9 cellular contexts compared by ENCODE assay signal in genomic region chr14:21308479-21309237, GRCh38. TPM values are rescaled to one million over a fixed set of nuclear protein-coding genes. Genes with fewer than 3 reads are reported as not detected.
DNase-seq lines count a peak whose midpoint lies in the region; ATAC-seq and TF ChIP-seq lines count a peak whose summit lies in the region.
"Had no signal": no experiment of that assay in that cellular context is flagged by ENCODE, and none has a peak within 500 bp of the region (broad histone marks: within the 10 kb centered on the region; RNA-seq: fewer than 3 reads in every experiment).

No MANE protein-coding gene starts in this region.

- H3K36me3 ChIP-seq in adrenal gland (replicated peaks in 1 of 2): no peaks in the 10 kb centered on the region
- H3K36me3 ChIP-seq in left ventricle myocardium inferior: no peaks in the 10 kb centered on the region
- H3K36me3 ChIP-seq in psoas muscle (ENCODE audit: insufficient read depth in 1 of 2, low read depth in 1 of 2): no peaks in the 10 kb centered on the region
- H3K36me3 ChIP-seq in uterus: no peaks in the 10 kb centered on the region

- peak in 1 of 2 donors; percentile 66 for TF ChIP-seq POLR2A in adrenal gland (IDR thresholded peaks at IDR 0.05)
- no peak for TF ChIP-seq POLR2A in uterus (IDR thresholded peaks at IDR 0.05)

- H3K27ac ChIP-seq in adrenal gland (peak overlapping the region in 2 of 5 donors; percentile 20 to 60), left ventricle myocardium inferior (replicated peaks) (peak overlapping the region; percentile 79), psoas muscle (peak overlapping the region; percentile 52), uterus (no peak overlapping the region)

- H3K27me3 ChIP-seq in adrenal gland (no peaks in the 10 kb centered on the region), left ventricle myocardium inferior (ENCODE audit: low read depth) (no peaks in the 10 kb centered on the region), psoas muscle (ENCODE audit: insufficient read depth in 3 of 3, low read length in 2 of 3) (peaks cover 0 to 18% (median 3%) of the 10 kb centered on the region in 3 donors), uterus (peaks cover 0 to 5% of the 10 kb centered on the region in 2 donors)

- in situ Hi-C loops in SK-MEL-5 (cut with HindIII; ENCODE audit: low pct_unique_long_range_greater_than_20kb, low sequenced_read_pairs): no loop called here

- H3K9me3 ChIP-seq in adrenal gland (replicated peaks in 1 of 3): no peaks in the 10 kb centered on the region
- no peaks in the 10 kb centered on the region for H3K9me3 ChIP-seq in left ventricle myocardium inferior (replicated peaks)
- no peaks in the 10 kb centered on the region for H3K9me3 ChIP-seq in psoas muscle
- no peaks in the 10 kb centered on the region for H3K9me3 ChIP-seq in uterus

- 3 to 5% (median 4%) methylated on average over 16 of the region's 16 CpGs for WGBS in adrenal gland, 4 donors
- WGBS in psoas muscle, 3 donors: 3 to 9% (median 6%) methylated on average over 16 of the region's 16 CpGs

- peak overlapping the region in 3 of 4 donors; percentile 3 to 43 (median 15) for H3K4me3 ChIP-seq in adrenal gland
- H3K4me3 ChIP-seq in left ventricle myocardium inferior: peak overlapping the region; percentile 60
- H3K4me3 ChIP-seq in psoas muscle: peak overlapping the region; percentile 53
- H3K4me3 ChIP-seq in uterus: peak overlapping the region; percentile 10 to 13

- intact Hi-C loops in adrenal gland (cut with DNase I): no loop called here
- intact Hi-C loops in left ventricle myocardium inferior (cut with micrococcal nuclease): no loop called here
- intact Hi-C loops in psoas muscle (cut with DNase I): no loop called here
- intact Hi-C loops in uterus (cut with DNase I; ENCODE audit: low total_unique reads): no loop called here

- ATAC-seq in GM21390 (IDR thresholded peaks at IDR 0.05; ENCODE audit: unreplicated experiment) (peak; percentile 82), psoas muscle (peak; percentile 77 to 88 (median 84))

- TF ChIP-seq CTCF in adrenal gland (IDR thresholded peaks at IDR 0.05) (no peak), left ventricle myocardium inferior (IDR thresholded peaks at IDR 0.05; ENCODE audit: borderline replicate concordance) (no peak), psoas muscle (IDR thresholded peaks at IDR 0.05) (no peak), uterus (IDR thresholded peaks at IDR 0.05) (no peak)

- H3K4me1 ChIP-seq in adrenal gland (replicated peaks in 1 of 2) (peaks cover 0 to 6% of the 10 kb centered on the region in 2 donors), left ventricle myocardium inferior (peaks cover 17% of the 10 kb centered on the region), psoas muscle (no peaks in the 10 kb centered on the region), uterus (no peaks in the 10 kb centered on the region)

- DNase-seq in COLO829 (ENCODE audit: low spot score) (peak; percentile 56), HuH-7 (ENCODE audit: low spot score) (peak; percentile 51), SK-MEL-5 (ENCODE audit: low read depth, low spot score) (peak; percentile 13), adrenal gland (peak; percentile 74 to 94 (median 88)), left ventricle myocardium inferior (peak; percentile 44), psoas muscle (peak; percentile 37 to 58), uterus (peak; percentile 17 to 57)

RNA-seq across cellular contexts. Expression of gene RPGRIP1, which starts 28.8 kb away (rescaled TPM):
- total RNA-seq in SK-MEL-5 (2014; rRNA removed; shearing (Covaris generic)): 0.08 and 0.21 TPM in 2 replicates
- 0.05 TPM in 1 of 2 replicates, not detected in the other for polyA plus RNA-seq in SK-MEL-5 (2015; cell fraction: cytosol; rRNA removed)
- not detected in 2 replicates for polyA plus RNA-seq in SK-MEL-5 (2015; cell fraction: nucleus; rRNA removed)
- total RNA-seq in adrenal gland: 1 to 10 TPM in 4 of 8 donors, under 1 TPM in 2, not detected in 2; 0.27 to 1.6 (median 1.1) TPM
- polyA plus RNA-seq in adrenal gland: under 1 TPM in 2 of 3 donors, not detected in 1; 0.10 to 0.24 TPM
- total RNA-seq in left ventricle myocardium inferior: 0.30 TPM
- total RNA-seq in psoas muscle: not detected
- under 1 TPM in 2 of 3 donors, not detected in 1; 0.04 to 0.15 TPM for polyA plus RNA-seq in psoas muscle
- under 1 TPM in 1 of 4 donors, not detected in 3; 0.14 TPM for total RNA-seq in uterus
- total RNA-seq: activated CD8-positive, alpha-beta memory T cell treated with anti-CD3 and anti-CD28 coated beads for 36 hours had no signal

RNA-seq across cellular contexts. Expression of gene HNRNPC, which starts 39.4 kb away (rescaled TPM):
- total RNA-seq in SK-MEL-5 (2014; rRNA removed; shearing (Covaris generic)): 520 and 523 TPM in 2 replicates
- 590 and 687 TPM in 2 replicates for polyA plus RNA-seq in SK-MEL-5 (2015; cell fraction: cytosol; rRNA removed)
- polyA plus RNA-seq in SK-MEL-5 (2015; cell fraction: nucleus; rRNA removed): 225 and 237 TPM in 2 replicates
- 100 to 1,000 TPM; 399 to 615 (median 503) TPM for total RNA-seq in adrenal gland
- polyA plus RNA-seq in adrenal gland: 100 to 1,000 TPM; 832 to 905 (median 866) TPM
- total RNA-seq in left ventricle myocardium inferior: 273 TPM
- 100 to 1,000 TPM; 217 to 310 (median 245) TPM for total RNA-seq in psoas muscle
- 100 to 1,000 TPM; 215 to 290 (median 282) TPM for polyA plus RNA-seq in psoas muscle
- total RNA-seq in uterus: 100 to 1,000 TPM; 378 to 599 (median 531) TPM

Comparison
In these comparisons a context has a peak if more than half of its experiments do, and no peak if none do; other contexts are left out.
1. DNase-seq: peak in every context shown above with its lines; median percentile 88 in adrenal gland; 56 in COLO829; 51 in HuH-7; 48 in psoas muscle; 44 in left ventricle myocardium inferior; 37 in uterus; 13 in SK-MEL-5.
2. H3K27ac ChIP-seq: peak in left ventricle myocardium inferior (single experiment) and psoas muscle (single experiment); none in uterus (0 of 2).
3. Peak in every context shown above with its lines, with median percentiles within 50 percentile points of each other: H3K4me3 ChIP-seq.